8 cellular contexts compared by ENCODE assay signal in the genomic region with DNA sequence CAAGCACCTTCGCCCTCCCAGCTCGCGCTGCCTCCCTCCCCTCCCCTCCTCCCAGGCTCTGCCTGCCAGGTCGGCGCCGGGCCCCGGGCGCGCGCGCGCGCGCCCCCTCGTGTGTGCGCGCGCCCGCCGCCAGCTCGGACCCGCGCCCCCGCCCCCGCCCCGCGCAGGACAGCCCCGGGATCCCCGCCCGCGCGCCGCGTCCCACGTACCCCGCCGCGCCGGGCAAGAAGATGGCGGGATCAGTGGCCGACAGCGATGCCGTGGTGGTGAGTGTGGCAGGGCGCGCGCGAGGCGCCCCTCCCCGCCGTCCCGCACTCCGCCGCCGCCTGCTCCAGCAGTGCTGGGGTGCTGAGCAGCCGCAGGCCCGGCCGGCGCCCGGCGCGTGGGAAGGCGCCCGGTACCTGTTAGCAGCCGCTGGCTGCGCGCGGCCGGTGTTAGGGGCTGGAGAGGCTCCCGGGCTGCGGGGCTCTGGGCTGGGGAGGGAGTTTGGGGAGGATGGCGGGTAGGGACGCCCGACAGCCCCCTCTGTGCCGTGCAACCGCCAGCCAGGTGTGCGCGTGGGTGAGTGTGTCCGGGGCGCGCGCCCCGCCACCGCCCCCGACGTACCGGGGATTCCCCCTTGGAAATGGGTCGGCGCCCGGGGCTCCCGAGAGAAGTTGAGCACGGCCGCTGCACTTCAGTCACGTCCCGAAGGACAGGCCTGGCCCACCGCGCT. TPM values are rescaled to one million over a fixed set of nuclear protein-coding genes. Genes with fewer than 3 reads are reported as not detected.
DNase-seq lines count a peak whose midpoint lies in the region; ATAC-seq and TF ChIP-seq lines count a peak whose summit lies in the region.

No MANE protein-coding gene starts in this region.

- H3K9me3 ChIP-seq in HEK293 (ENCODE audit: control insufficient read depth, insufficient read depth, low read depth, low read length) (no peaks in the 10 kb centered on the region), lung (ENCODE audit: control insufficient read depth in 2 of 2, insufficient read depth in 1 of 2, low read length in 1 of 2) (no peaks in the 10 kb centered on the region)

- POLR2A ChIA-PET in HEK293 (lab: Yijun Ruan, JAX) = interaction anchor here (0.9 to 1.6 kb wide), 3 partner anchors 68 to 124 kb away, joined by 3 to 4 read pairs (median 4); partner anchors contain the start of gene AFTPH

- no peaks in the 10 kb centered on the region for H3K27me3 ChIP-seq in lung (ENCODE audit: control insufficient read depth, insufficient read depth)

- H3K4me1 ChIP-seq in HEK293 (ENCODE audit: control insufficient read depth, insufficient read depth, low read length) (peaks cover 10% of the 10 kb centered on the region; the same call in 1 of the 2 replicates), lung (ENCODE audit: control insufficient read depth in 2 of 2, insufficient read depth in 2 of 2, low read length in 2 of 2) (peaks cover 6% of the 10 kb centered on the region in 2 donors)

- no peak for TF ChIP-seq CTCF in HEK293 (tag by site-specific recombination; IDR thresholded peaks at IDR 0.05)
- TF ChIP-seq CTCF in lung (IDR thresholded peaks at IDR 0.05; ENCODE audit: control extremely low read depth, extremely low read depth) = no peak

- H3K4me3 ChIP-seq in HEK293 (ENCODE audit: low read depth, low read length) (peak overlapping the region; percentile 77), lung (peak overlapping the region; percentile 50)

- H3K36me3 ChIP-seq in HEK293 (ENCODE audit: control insufficient read depth in 2 of 2, insufficient read depth in 1 of 2, low read length in 2 of 2) (peaks cover 28 to 35% of the 10 kb centered on the region in 2 experiments), lung (ENCODE audit: control insufficient read depth in 2 of 2, insufficient read depth in 2 of 2, low read length in 2 of 2) (peaks cover 3% of the 10 kb centered on the region in 2 donors)

- ATAC-seq in lung (ENCODE audit: insufficient read depth, low FRiP score) = peak; percentile 73

- peak; percentile 44 for DNase-seq in DMS79 treated with DMSO at 0.1 percent for 48 hours (lab: John Stamatoyannopoulos, UW)
- DNase-seq in DMS79 (lab: John Stamatoyannopoulos, UW) = no peak
- DNase-seq in NCI-H1105 (lab: John Stamatoyannopoulos, UW) = peak; percentile 39
- peak; percentile 3 to 23 for DNase-seq in activated CD8-positive, alpha-beta memory T cell treated with anti-CD3 and anti-CD28 coated beads for 1 hour (ENCODE audit: extremely low read depth in 1 of 2, low read depth in 1 of 2)
- peak; percentile 6 for DNase-seq in effector CD4-positive, alpha-beta T cell
- DNase-seq in lung (ENCODE audit: low spot score) = peak; percentile 35
- DNase-seq in stimulated activated CD4-positive, alpha-beta T cell treated with anti-CD3 and anti-CD28 coated beads, TNF-alpha, amount 100 ng/mL, for 24 hours (ENCODE audit: low read depth in 3 of 3) = peak in 2 of 3 experiments; percentile 15 to 50

- 2 to 5% methylated on average over 60 to 96 of the region's 96 CpGs for WGBS in lung, 2 donors

- CTCF ChIA-PET in HEK293 (lab: Yijun Ruan, JAX) = no interaction called here

- H3K27ac ChIP-seq in HEK293 (ENCODE audit: extremely low read depth, low read depth, low read length) (peak overlapping the region; percentile 84), lung (ENCODE audit: low read depth in 1 of 2, low read length in 1 of 2) (peak overlapping the region; percentile 96 to 99)

TF ChIP-seq in HEK293, 187 proteins besides CTCF, POLR2A, EP300 and RAD21:
- 0 out of 2 replicates have a peak, but pooled peaks have one; percentile 19 for TF ChIP-seq ZXDB (tag by site-specific recombination; IDR thresholded peaks at IDR 0.05)
- TF ChIP-seq ZNF776 (tag by site-specific recombination; IDR thresholded peaks at IDR 0.05; ENCODE audit: borderline replicate concordance) = no peak
- peak; percentile 78 for TF ChIP-seq SCRT2 (tag by site-specific recombination; IDR thresholded peaks at IDR 0.05)
- 0 out of 2 replicates have a peak, but pooled peaks have one; percentile 6 for TF ChIP-seq KLF10 (tag by site-specific recombination; IDR thresholded peaks at IDR 0.05)
- TF ChIP-seq ZBTB20 (tag by site-specific recombination; IDR thresholded peaks at IDR 0.05) = peak; percentile 55
- TF ChIP-seq EGR2 (tag by site-specific recombination; IDR thresholded peaks at IDR 0.05; ENCODE audit: low read depth) = 0 out of 2 replicates have a peak, but pooled peaks have one; percentile 43
- peak; percentile 69 for TF ChIP-seq ZNF76 (tag by site-specific recombination; IDR thresholded peaks at IDR 0.05; ENCODE audit: borderline replicate concordance, low read depth)
- TF ChIP-seq, protein P1, sequence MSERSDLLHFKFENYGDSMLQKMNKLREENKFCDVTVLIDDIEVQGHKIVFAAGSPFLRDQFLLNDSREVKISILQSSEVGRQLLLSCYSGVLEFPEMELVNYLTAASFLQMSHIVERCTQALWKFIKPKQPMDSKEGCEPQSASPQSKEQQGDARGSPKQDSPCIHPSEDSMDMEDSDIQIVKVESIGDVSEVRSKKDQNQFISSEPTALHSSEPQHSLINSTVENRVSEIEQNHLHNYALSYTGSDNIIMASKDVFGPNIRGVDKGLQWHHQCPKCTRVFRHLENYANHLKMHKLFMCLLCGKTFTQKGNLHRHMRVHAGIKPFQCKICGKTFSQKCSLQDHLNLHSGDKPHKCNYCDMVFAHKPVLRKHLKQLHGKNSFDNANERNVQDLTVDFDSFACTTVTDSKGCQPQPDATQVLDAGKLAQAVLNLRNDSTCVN (tag by site-specific recombination; optimal IDR thresholded peaks at IDR 0.05) = peak; percentile 90
- no peak for TF ChIP-seq ZNF211 (tag by site-specific recombination; IDR thresholded peaks at IDR 0.05; ENCODE audit: low read depth)
- peak; percentile 32; the same call in 1 of the 2 replicates for TF ChIP-seq ZBTB8A (tag by site-specific recombination; IDR thresholded peaks at IDR 0.05)
- peak; percentile 14; the same call in 1 of the 2 replicates for TF ChIP-seq YY1 (tag by site-specific recombination; IDR thresholded peaks at IDR 0.05)
- peak; percentile 69 for TF ChIP-seq ZFHX2 (tag by site-specific recombination; conservative IDR thresholded peaks at IDR 0.05)
- peak; percentile 69 for TF ChIP-seq KLF16 (tag by site-specific recombination; IDR thresholded peaks at IDR 0.05)
- TF ChIP-seq, protein P2, sequence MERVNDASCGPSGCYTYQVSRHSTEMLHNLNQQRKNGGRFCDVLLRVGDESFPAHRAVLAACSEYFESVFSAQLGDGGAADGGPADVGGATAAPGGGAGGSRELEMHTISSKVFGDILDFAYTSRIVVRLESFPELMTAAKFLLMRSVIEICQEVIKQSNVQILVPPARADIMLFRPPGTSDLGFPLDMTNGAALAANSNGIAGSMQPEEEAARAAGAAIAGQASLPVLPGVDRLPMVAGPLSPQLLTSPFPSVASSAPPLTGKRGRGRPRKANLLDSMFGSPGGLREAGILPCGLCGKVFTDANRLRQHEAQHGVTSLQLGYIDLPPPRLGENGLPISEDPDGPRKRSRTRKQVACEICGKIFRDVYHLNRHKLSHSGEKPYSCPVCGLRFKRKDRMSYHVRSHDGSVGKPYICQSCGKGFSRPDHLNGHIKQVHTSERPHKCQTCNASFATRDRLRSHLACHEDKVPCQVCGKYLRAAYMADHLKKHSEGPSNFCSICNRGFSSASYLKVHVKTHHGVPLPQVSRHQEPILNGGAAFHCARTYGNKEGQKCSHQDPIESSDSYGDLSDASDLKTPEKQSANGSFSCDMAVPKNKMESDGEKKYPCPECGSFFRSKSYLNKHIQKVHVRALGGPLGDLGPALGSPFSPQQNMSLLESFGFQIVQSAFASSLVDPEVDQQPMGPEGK (tag by site-specific recombination; IDR thresholded peaks at IDR 0.05) = peak; percentile 62
- no peak for TF ChIP-seq HOXC10 (CRISPR knock-in tag; IDR thresholded peaks at IDR 0.05)
- TF ChIP-seq ZBTB48 (tag by site-specific recombination; IDR thresholded peaks at IDR 0.05) = peak; percentile 35; the same call in 1 of the 2 replicates

RNA-seq across cellular contexts. Expression of gene LGALSL, which starts 0.5 kb away (rescaled TPM):
- 10 to 100 TPM; 30.3 to 30.6 TPM for total RNA-seq in lung
- polyA plus RNA-seq in lung = 10 to 100 TPM in 1 of 2 donors, 1 to 10 TPM in 1; 9.1 to 21.6 TPM
